2 cellular contexts compared by ENCODE assay signal in the genomic region with DNA sequence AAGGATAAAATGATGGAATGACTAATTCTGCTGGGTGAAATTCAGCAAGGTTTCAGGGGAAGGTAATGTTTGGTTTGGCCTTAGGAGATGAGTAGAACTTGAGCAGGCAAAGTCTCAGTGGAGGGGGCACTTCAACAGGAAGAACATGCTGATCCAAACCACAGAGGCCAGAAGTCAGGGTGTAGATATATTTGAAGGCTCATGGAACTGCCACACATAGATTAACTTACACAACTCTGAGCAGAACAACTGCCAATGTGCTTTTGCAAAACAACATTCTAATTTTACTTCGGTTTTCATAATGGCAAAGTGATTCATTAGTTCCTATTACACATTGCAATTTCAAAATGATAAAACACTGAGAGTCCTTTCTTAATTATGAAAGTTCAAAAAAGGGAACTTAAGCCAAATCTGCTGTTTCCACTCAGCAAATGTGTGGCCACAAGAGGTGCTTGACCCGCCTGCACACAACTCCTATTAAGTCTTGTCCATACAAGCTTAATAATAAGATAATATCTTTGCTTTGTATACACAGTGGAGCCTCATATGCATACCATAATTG.
TF ChIP-seq lines count a peak whose summit lies in the region.

No MANE protein-coding gene starts in this region.

TF ChIP-seq in SK-N-SH, 30 proteins besides CTCF, POLR2A, EP300 and RAD21 (continued from another document):
- TF ChIP-seq NFIC (IDR thresholded peaks at IDR 0.05; ENCODE audit: borderline replicate concordance) (peak; percentile 66), USF2 (IDR thresholded peaks at IDR 0.05; ENCODE audit: borderline replicate concordance, low read depth, low read length) (no peak), PBX3 (IDR thresholded peaks at IDR 0.05) (peak; percentile 27), POLR2AphosphoS5 (IDR thresholded peaks at IDR 0.05; ENCODE audit: low read depth, low read length) (no peak), TEAD4 (IDR thresholded peaks at IDR 0.05; ENCODE audit: borderline replicate concordance, insufficient read depth) (no peak), USF1 (IDR thresholded peaks at IDR 0.05; ENCODE audit: borderline replicate concordance, low read depth) (no peak), CHD2 (IDR thresholded peaks at IDR 0.05; ENCODE audit: low read length, partially characterized antibody) (no peak)

TF ChIP-seq in SK-N-SH treated with all-trans-retinoic acid at 6 μM for 48 hours, 23 proteins besides CTCF, POLR2A, EP300 and RAD21 (continued from another document):
- TF ChIP-seq TSHZ2 (CRISPR knock-in tag; IDR thresholded peaks at IDR 0.05): no peak
- no peak for TF ChIP-seq ZFP3 (CRISPR knock-in tag; IDR thresholded peaks at IDR 0.05)
- TF ChIP-seq PATZ1 (CRISPR knock-in tag; IDR thresholded peaks at IDR 0.05; ENCODE audit: borderline replicate concordance): no peak
- no peak for TF ChIP-seq CREB5 (CRISPR knock-in tag; IDR thresholded peaks at IDR 0.05; ENCODE audit: low read depth)
- TF ChIP-seq ISL1 (CRISPR knock-in tag; IDR thresholded peaks at IDR 0.05): no peak
- TF ChIP-seq TCF4 (CRISPR knock-in tag; IDR thresholded peaks at IDR 0.05; ENCODE audit: borderline replicate concordance): no peak
- no peak for TF ChIP-seq ZC3H10 (CRISPR knock-in tag; IDR thresholded peaks at IDR 0.05)
- TF ChIP-seq ZNF70 (CRISPR knock-in tag; IDR thresholded peaks at IDR 0.05): no peak
- TF ChIP-seq SNAI2 (CRISPR knock-in tag; IDR thresholded peaks at IDR 0.05): no peak
- no peak for TF ChIP-seq ARNTL (CRISPR knock-in tag; IDR thresholded peaks at IDR 0.05; ENCODE audit: borderline replicate concordance, low read depth)
- TF ChIP-seq ESRRG (CRISPR knock-in tag; IDR thresholded peaks at IDR 0.05): no peak
- no peak for TF ChIP-seq ZFP30 (CRISPR knock-in tag; IDR thresholded peaks at IDR 0.05)
- TF ChIP-seq PPARA (CRISPR knock-in tag; IDR thresholded peaks at IDR 0.05; ENCODE audit: borderline replicate concordance): no peak
- no peak for TF ChIP-seq RARB (CRISPR knock-in tag; IDR thresholded peaks at IDR 0.05)
- no peak for TF ChIP-seq GLIS3 (CRISPR knock-in tag; IDR thresholded peaks at IDR 0.05)
